In the genomic region with DNA sequence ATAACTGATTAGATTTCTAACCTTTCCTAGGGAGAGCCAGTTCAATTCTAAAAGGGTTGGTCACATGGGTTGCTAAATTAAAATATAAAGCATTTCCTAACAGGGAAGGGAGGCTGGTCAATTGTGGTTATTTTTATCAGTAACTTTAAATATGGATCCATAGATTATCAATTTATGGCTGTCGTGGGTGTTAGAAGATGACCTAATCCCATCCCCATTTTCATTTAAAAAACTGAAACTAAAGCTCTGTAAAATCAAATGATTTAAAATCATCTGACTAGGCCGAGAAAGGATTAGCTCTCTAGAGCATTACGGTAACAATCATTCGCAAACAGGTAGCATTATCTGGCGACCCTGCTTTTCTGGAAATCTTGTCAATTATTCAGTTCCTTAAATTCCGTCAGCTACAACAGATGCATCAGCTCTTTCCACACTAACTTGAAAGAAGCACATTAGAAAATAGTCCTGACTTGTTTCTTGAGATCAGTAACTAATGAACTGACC, we compare ENCODE assay signal across 1 cellular context.
A peak's percentile ranks its signal among the peaks of the same experiment; 100 is the strongest.
TF ChIP-seq lines count a peak whose summit lies in the region.

No MANE protein-coding gene starts in this region.

TF ChIP-seq in K562, 482 proteins besides CTCF, POLR2A, EP300 and RAD21 (continued from another document and continues in another):
- TF ChIP-seq, protein P1, sequence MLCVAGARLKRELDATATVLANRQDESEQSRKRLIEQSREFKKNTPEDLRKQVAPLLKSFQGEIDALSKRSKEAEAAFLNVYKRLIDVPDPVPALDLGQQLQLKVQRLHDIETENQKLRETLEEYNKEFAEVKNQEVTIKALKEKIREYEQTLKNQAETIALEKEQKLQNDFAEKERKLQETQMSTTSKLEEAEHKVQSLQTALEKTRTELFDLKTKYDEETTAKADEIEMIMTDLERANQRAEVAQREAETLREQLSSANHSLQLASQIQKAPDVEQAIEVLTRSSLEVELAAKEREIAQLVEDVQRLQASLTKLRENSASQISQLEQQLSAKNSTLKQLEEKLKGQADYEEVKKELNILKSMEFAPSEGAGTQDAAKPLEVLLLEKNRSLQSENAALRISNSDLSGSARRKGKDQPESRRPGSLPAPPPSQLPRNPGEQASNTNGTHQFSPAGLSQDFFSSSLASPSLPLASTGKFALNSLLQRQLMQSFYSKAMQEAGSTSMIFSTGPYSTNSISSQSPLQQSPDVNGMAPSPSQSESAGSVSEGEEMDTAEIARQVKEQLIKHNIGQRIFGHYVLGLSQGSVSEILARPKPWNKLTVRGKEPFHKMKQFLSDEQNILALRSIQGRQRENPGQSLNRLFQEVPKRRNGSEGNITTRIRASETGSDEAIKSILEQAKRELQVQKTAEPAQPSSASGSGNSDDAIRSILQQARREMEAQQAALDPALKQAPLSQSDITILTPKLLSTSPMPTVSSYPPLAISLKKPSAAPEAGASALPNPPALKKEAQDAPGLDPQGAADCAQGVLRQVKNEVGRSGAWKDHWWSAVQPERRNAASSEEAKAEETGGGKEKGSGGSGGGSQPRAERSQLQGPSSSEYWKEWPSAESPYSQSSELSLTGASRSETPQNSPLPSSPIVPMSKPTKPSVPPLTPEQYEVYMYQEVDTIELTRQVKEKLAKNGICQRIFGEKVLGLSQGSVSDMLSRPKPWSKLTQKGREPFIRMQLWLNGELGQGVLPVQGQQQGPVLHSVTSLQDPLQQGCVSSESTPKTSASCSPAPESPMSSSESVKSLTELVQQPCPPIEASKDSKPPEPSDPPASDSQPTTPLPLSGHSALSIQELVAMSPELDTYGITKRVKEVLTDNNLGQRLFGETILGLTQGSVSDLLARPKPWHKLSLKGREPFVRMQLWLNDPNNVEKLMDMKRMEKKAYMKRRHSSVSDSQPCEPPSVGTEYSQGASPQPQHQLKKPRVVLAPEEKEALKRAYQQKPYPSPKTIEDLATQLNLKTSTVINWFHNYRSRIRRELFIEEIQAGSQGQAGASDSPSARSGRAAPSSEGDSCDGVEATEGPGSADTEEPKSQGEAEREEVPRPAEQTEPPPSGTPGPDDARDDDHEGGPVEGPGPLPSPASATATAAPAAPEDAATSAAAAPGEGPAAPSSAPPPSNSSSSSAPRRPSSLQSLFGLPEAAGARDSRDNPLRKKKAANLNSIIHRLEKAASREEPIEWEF (CRISPR knock-in tag; IDR thresholded peaks at IDR 0.05): peak; percentile 62; the same call in 1 of the 2 replicates
- TF ChIP-seq SOX6 (IDR thresholded peaks at IDR 0.05) (no peak), ATF7 (IDR thresholded peaks at IDR 0.05) (no peak), DDX20 (tag; IDR thresholded peaks at IDR 0.05; ENCODE audit: low read depth) (no peak), FOXJ2 (tag; IDR thresholded peaks at IDR 0.05) (0 out of 2 replicates have a peak, but pooled peaks have one; percentile 13), HDAC8 (tag; IDR thresholded peaks at IDR 0.05) (no peak), RBM25 (IDR thresholded peaks at IDR 0.05; ENCODE audit: low read depth, low read length, severe bottlenecking) (no peak), KDM5B (IDR thresholded peaks at IDR 0.05; ENCODE audit: insufficient replicate concordance, low read depth, low read length) (no peak), CHD1 (IDR thresholded peaks at IDR 0.05; ENCODE audit: low read length) (peak; percentile 93), ZNF316 (IDR thresholded peaks at IDR 0.05) (no peak), BMI1 (IDR thresholded peaks at IDR 0.05; ENCODE audit: low read length) (no peak), POLR2AphosphoS5 (IDR thresholded peaks at IDR 0.05; ENCODE audit: control insufficient read depth, insufficient read depth, low read depth, low read length) (no peak), SAFB2 (IDR thresholded peaks at IDR 0.05; ENCODE audit: borderline replicate concordance, low read depth, low read length, severe bottlenecking) (no peak), ZKSCAN3 (CRISPR knock-in tag; IDR thresholded peaks at IDR 0.05) (no peak), ZNF239 (CRISPR knock-in tag; IDR thresholded peaks at IDR 0.05) (no peak), HEY1 (CRISPR knock-in tag; IDR thresholded peaks at IDR 0.05; ENCODE audit: borderline replicate concordance) (no peak), ESRRA (IDR thresholded peaks at IDR 0.05; ENCODE audit: borderline replicate concordance, low read depth) (no peak), HCFC1 (IDR thresholded peaks at IDR 0.05; ENCODE audit: low read depth, low read length) (no peak), ZNF717 (CRISPR knock-in tag; IDR thresholded peaks at IDR 0.05) (no peak), U2AF1 (optimal IDR thresholded peaks at IDR 0.05; ENCODE audit: low read depth, low read length) (no peak), STAG1 (CRISPR knock-in tag; IDR thresholded peaks at IDR 0.05; ENCODE audit: borderline replicate concordance) (no peak), MTA3 (IDR thresholded peaks at IDR 0.05; ENCODE audit: borderline replicate concordance) (no peak), HDAC3 (IDR thresholded peaks at IDR 0.05; ENCODE audit: borderline replicate concordance, partially characterized antibody) (peak; percentile 69), POLR2H (tag; IDR thresholded peaks at IDR 0.05; ENCODE audit: low read depth) (no peak), TCFL5 (CRISPR knock-in tag; conservative IDR thresholded peaks at IDR 0.05) (no peak), ZNF778 (CRISPR knock-in tag; IDR thresholded peaks at IDR 0.05) (no peak), RHOXF2B (CRISPR knock-in tag; conservative IDR thresholded peaks at IDR 0.05) (no peak; the same call in 1 of the 2 replicates), CHD4 (IDR thresholded peaks at IDR 0.05; ENCODE audit: insufficient read depth, insufficient replicate concordance, low read depth, low read length, poor library complexity, severe bottlenecking) (no peak), SRF (CRISPR knock-in tag; IDR thresholded peaks at IDR 0.05) (0 out of 4 replicates have a peak, but pooled peaks of 1 of the 2 experiments have one; percentile 0), POLR3G (IDR thresholded peaks at IDR 0.05; ENCODE audit: extremely low read depth, insufficient read length, insufficient replicate concordance) (no peak), SP2 (IDR thresholded peaks at IDR 0.05; ENCODE audit: extremely low read depth, low read depth, low read length, poor library complexity, severe bottlenecking) (no peak), HDAC1 (IDR thresholded peaks at IDR 0.05) (no peak), TRIM28 (IDR thresholded peaks at IDR 0.05) (no peak), ZNF197 (CRISPR knock-in tag; IDR thresholded peaks at IDR 0.05; ENCODE audit: low read depth) (0 out of 2 replicates have a peak, but pooled peaks have one; percentile 65), ZNF77 (CRISPR knock-in tag; IDR thresholded peaks at IDR 0.05) (no peak), EWSR1 (IDR thresholded peaks at IDR 0.05; ENCODE audit: borderline replicate concordance, low read depth, partially characterized antibody) (no peak), PPARD (CRISPR knock-in tag; IDR thresholded peaks at IDR 0.05) (no peak)
- TF ChIP-seq, protein P2, sequence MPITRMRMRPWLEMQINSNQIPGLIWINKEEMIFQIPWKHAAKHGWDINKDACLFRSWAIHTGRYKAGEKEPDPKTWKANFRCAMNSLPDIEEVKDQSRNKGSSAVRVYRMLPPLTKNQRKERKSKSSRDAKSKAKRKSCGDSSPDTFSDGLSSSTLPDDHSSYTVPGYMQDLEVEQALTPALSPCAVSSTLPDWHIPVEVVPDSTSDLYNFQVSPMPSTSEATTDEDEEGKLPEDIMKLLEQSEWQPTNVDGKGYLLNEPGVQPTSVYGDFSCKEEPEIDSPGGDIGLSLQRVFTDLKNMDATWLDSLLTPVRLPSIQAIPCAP (CRISPR knock-in tag; IDR thresholded peaks at IDR 0.05; ENCODE audit: borderline replicate concordance): no peak
- TF ChIP-seq, protein P3, sequence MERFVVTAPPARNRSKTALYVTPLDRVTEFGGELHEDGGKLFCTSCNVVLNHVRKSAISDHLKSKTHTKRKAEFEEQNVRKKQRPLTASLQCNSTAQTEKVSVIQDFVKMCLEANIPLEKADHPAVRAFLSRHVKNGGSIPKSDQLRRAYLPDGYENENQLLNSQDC (CRISPR knock-in tag; IDR thresholded peaks at IDR 0.05): no peak
- TF ChIP-seq, protein P4, sequence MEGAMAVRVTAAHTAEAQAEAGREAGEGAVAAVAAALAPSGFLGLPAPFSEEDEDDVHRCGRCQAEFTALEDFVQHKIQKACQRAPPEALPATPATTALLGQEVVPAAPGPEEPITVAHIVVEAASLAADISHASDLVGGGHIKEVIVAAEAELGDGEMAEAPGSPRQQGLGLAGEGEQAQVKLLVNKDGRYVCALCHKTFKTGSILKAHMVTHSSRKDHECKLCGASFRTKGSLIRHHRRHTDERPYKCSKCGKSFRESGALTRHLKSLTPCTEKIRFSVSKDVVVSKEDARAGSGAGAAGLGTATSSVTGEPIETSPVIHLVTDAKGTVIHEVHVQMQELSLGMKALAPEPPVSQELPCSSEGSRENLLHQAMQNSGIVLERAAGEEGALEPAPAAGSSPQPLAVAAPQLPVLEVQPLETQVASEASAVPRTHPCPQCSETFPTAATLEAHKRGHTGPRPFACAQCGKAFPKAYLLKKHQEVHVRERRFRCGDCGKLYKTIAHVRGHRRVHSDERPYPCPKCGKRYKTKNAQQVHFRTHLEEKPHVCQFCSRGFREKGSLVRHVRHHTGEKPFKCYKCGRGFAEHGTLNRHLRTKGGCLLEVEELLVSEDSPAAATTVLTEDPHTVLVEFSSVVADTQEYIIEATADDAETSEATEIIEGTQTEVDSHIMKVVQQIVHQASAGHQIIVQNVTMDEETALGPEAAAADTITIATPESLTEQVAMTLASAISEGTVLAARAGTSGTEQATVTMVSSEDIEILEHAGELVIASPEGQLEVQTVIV (CRISPR knock-in tag; IDR thresholded peaks at IDR 0.05; ENCODE audit: borderline replicate concordance): peak; percentile 53; the same call in 1 of the 2 replicates
- TF ChIP-seq, protein P5, sequence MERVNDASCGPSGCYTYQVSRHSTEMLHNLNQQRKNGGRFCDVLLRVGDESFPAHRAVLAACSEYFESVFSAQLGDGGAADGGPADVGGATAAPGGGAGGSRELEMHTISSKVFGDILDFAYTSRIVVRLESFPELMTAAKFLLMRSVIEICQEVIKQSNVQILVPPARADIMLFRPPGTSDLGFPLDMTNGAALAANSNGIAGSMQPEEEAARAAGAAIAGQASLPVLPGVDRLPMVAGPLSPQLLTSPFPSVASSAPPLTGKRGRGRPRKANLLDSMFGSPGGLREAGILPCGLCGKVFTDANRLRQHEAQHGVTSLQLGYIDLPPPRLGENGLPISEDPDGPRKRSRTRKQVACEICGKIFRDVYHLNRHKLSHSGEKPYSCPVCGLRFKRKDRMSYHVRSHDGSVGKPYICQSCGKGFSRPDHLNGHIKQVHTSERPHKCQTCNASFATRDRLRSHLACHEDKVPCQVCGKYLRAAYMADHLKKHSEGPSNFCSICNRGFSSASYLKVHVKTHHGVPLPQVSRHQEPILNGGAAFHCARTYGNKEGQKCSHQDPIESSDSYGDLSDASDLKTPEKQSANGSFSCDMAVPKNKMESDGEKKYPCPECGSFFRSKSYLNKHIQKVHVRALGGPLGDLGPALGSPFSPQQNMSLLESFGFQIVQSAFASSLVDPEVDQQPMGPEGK (CRISPR knock-in tag; IDR thresholded peaks at IDR 0.05; ENCODE audit: borderline replicate concordance): 0 out of 2 replicates have a peak, but pooled peaks have one; percentile 14
- TF ChIP-seq, protein P6, sequence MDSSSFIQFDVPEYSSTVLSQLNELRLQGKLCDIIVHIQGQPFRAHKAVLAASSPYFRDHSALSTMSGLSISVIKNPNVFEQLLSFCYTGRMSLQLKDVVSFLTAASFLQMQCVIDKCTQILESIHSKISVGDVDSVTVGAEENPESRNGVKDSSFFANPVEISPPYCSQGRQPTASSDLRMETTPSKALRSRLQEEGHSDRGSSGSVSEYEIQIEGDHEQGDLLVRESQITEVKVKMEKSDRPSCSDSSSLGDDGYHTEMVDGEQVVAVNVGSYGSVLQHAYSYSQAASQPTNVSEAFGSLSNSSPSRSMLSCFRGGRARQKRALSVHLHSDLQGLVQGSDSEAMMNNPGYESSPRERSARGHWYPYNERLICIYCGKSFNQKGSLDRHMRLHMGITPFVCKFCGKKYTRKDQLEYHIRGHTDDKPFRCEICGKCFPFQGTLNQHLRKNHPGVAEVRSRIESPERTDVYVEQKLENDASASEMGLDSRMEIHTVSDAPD (CRISPR knock-in tag; IDR thresholded peaks at IDR 0.05): no peak
- TF ChIP-seq, protein P7, sequence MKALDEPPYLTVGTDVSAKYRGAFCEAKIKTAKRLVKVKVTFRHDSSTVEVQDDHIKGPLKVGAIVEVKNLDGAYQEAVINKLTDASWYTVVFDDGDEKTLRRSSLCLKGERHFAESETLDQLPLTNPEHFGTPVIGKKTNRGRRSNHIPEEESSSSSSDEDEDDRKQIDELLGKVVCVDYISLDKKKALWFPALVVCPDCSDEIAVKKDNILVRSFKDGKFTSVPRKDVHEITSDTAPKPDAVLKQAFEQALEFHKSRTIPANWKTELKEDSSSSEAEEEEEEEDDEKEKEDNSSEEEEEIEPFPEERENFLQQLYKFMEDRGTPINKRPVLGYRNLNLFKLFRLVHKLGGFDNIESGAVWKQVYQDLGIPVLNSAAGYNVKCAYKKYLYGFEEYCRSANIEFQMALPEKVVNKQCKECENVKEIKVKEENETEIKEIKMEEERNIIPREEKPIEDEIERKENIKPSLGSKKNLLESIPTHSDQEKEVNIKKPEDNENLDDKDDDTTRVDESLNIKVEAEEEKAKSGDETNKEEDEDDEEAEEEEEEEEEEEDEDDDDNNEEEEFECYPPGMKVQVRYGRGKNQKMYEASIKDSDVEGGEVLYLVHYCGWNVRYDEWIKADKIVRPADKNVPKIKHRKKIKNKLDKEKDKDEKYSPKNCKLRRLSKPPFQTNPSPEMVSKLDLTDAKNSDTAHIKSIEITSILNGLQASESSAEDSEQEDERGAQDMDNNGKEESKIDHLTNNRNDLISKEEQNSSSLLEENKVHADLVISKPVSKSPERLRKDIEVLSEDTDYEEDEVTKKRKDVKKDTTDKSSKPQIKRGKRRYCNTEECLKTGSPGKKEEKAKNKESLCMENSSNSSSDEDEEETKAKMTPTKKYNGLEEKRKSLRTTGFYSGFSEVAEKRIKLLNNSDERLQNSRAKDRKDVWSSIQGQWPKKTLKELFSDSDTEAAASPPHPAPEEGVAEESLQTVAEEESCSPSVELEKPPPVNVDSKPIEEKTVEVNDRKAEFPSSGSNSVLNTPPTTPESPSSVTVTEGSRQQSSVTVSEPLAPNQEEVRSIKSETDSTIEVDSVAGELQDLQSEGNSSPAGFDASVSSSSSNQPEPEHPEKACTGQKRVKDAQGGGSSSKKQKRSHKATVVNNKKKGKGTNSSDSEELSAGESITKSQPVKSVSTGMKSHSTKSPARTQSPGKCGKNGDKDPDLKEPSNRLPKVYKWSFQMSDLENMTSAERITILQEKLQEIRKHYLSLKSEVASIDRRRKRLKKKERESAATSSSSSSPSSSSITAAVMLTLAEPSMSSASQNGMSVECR (CRISPR knock-in tag; IDR thresholded peaks at IDR 0.05): no peak
